In the genomic region with DNA sequence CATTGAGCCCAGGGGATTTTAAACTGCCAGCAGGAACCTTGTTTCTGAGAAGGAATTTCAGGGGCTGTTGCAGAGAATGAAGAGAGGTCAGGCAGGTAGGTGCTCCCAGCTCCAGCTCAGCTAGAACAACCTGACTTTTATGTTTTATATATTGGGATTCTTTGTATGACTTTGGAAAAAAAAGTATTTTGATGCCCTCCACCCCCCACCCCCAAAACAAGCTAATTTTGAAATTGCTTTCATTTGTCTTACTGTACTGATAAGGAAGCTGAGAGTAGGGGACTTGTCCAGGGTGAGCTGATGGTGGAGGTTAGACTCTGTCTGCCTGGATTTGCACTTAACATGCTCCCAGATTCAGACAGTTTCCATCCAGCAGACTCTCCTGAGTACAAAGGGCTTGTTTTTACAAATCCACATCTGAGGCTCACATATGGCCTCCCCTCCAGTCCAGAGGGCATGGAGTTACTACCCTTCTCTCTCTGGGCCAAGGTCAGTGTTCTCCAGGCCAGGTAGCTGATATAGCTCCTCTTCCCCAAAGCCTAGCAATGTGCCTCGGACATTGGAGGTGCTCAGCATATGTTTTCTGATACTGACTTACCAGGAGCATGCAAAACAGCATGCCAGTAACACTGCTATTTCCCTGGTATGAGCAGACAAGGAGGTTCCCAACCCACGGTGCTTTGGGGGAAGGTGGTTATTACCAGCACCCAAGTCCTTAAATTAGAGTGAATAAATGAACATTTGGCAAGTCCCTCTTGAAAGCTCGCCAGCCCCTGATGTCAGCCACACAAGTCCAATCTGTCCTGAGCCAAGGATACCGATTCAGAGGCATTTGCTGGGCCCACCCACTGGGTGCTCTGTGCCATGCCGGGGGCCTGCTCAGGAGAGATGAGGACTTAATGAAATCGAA, we compare ENCODE assay signal across 1 cellular context.
TF ChIP-seq lines count a peak whose summit lies in the region.

No MANE protein-coding gene starts in this region.

TF ChIP-seq in HepG2, 621 proteins besides CTCF, POLR2A, EP300 and RAD21 (continued from another document and continues in another):
- TF ChIP-seq, protein P1, sequence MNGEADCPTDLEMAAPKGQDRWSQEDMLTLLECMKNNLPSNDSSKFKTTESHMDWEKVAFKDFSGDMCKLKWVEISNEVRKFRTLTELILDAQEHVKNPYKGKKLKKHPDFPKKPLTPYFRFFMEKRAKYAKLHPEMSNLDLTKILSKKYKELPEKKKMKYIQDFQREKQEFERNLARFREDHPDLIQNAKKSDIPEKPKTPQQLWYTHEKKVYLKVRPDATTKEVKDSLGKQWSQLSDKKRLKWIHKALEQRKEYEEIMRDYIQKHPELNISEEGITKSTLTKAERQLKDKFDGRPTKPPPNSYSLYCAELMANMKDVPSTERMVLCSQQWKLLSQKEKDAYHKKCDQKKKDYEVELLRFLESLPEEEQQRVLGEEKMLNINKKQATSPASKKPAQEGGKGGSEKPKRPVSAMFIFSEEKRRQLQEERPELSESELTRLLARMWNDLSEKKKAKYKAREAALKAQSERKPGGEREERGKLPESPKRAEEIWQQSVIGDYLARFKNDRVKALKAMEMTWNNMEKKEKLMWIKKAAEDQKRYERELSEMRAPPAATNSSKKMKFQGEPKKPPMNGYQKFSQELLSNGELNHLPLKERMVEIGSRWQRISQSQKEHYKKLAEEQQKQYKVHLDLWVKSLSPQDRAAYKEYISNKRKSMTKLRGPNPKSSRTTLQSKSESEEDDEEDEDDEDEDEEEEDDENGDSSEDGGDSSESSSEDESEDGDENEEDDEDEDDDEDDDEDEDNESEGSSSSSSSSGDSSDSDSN (CRISPR knock-in tag; IDR thresholded peaks at IDR 0.05) = peak; percentile 66
- TF ChIP-seq ATF7-NPFF (CRISPR knock-in tag; IDR thresholded peaks at IDR 0.05; ENCODE audit: low read depth) (peak; percentile 62; the same call in 1 of the 2 replicates), SALL1 (CRISPR knock-in tag; IDR thresholded peaks at IDR 0.05) (peak; percentile 82), NPAS2 (CRISPR knock-in tag; IDR thresholded peaks at IDR 0.05; ENCODE audit: borderline replicate concordance) (no peak), ZNF160 (CRISPR knock-in tag; IDR thresholded peaks at IDR 0.05) (no peak), ZNF547 (CRISPR knock-in tag; IDR thresholded peaks at IDR 0.05) (0 out of 2 replicates have a peak, but pooled peaks have one; percentile 44), MLLT10 (CRISPR knock-in tag; IDR thresholded peaks at IDR 0.05) (no peak), STAG1 (CRISPR knock-in tag; IDR thresholded peaks at IDR 0.05) (no peak), HOXA9 (CRISPR knock-in tag; IDR thresholded peaks at IDR 0.05; ENCODE audit: borderline replicate concordance) (no peak), NR2F2 (IDR thresholded peaks at IDR 0.05; ENCODE audit: borderline replicate concordance, low read depth) (peak; percentile 81), IKZF4 (CRISPR knock-in tag; IDR thresholded peaks at IDR 0.05; ENCODE audit: borderline replicate concordance, low read depth, not compliant biosample characterization) (peak; percentile 52), ZFP82 (CRISPR knock-in tag; IDR thresholded peaks at IDR 0.05; ENCODE audit: borderline replicate concordance) (peak; percentile 42), ZNF7 (CRISPR knock-in tag; IDR thresholded peaks at IDR 0.05) (0 out of 2 replicates have a peak, but pooled peaks have one; percentile 38), FOXO1 (CRISPR knock-in tag; IDR thresholded peaks at IDR 0.05) (peak; percentile 89; the same call in 1 of the 2 replicates), ZNF446 (CRISPR knock-in tag; IDR thresholded peaks at IDR 0.05) (0 out of 2 replicates have a peak, but pooled peaks have one; percentile 39), MEF2D (CRISPR knock-in tag; IDR thresholded peaks at IDR 0.05) (peak; percentile 83; the same call in 1 of the 2 replicates), MIER2 (CRISPR knock-in tag; IDR thresholded peaks at IDR 0.05) (0 out of 2 replicates have a peak, but pooled peaks have one; percentile 28), ZNF619 (CRISPR knock-in tag; IDR thresholded peaks at IDR 0.05) (peak; percentile 68; the same call in 1 of the 2 replicates)
- TF ChIP-seq, protein P2, sequence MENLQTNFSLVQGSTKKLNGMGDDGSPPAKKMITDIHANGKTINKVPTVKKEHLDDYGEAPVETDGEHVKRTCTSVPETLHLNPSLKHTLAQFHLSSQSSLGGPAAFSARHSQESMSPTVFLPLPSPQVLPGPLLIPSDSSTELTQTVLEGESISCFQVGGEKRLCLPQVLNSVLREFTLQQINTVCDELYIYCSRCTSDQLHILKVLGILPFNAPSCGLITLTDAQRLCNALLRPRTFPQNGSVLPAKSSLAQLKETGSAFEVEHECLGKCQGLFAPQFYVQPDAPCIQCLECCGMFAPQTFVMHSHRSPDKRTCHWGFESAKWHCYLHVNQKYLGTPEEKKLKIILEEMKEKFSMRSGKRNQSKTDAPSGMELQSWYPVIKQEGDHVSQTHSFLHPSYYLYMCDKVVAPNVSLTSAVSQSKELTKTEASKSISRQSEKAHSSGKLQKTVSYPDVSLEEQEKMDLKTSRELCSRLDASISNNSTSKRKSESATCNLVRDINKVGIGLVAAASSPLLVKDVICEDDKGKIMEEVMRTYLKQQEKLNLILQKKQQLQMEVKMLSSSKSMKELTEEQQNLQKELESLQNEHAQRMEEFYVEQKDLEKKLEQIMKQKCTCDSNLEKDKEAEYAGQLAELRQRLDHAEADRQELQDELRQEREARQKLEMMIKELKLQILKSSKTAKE (CRISPR knock-in tag; IDR thresholded peaks at IDR 0.05; ENCODE audit: borderline replicate concordance) = peak; percentile 42; the same call in 1 of the 2 replicates
- TF ChIP-seq, protein P3, sequence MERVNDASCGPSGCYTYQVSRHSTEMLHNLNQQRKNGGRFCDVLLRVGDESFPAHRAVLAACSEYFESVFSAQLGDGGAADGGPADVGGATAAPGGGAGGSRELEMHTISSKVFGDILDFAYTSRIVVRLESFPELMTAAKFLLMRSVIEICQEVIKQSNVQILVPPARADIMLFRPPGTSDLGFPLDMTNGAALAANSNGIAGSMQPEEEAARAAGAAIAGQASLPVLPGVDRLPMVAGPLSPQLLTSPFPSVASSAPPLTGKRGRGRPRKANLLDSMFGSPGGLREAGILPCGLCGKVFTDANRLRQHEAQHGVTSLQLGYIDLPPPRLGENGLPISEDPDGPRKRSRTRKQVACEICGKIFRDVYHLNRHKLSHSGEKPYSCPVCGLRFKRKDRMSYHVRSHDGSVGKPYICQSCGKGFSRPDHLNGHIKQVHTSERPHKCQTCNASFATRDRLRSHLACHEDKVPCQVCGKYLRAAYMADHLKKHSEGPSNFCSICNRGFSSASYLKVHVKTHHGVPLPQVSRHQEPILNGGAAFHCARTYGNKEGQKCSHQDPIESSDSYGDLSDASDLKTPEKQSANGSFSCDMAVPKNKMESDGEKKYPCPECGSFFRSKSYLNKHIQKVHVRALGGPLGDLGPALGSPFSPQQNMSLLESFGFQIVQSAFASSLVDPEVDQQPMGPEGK (CRISPR knock-in tag; IDR thresholded peaks at IDR 0.05) = peak; percentile 41
- TF ChIP-seq, protein P4, sequence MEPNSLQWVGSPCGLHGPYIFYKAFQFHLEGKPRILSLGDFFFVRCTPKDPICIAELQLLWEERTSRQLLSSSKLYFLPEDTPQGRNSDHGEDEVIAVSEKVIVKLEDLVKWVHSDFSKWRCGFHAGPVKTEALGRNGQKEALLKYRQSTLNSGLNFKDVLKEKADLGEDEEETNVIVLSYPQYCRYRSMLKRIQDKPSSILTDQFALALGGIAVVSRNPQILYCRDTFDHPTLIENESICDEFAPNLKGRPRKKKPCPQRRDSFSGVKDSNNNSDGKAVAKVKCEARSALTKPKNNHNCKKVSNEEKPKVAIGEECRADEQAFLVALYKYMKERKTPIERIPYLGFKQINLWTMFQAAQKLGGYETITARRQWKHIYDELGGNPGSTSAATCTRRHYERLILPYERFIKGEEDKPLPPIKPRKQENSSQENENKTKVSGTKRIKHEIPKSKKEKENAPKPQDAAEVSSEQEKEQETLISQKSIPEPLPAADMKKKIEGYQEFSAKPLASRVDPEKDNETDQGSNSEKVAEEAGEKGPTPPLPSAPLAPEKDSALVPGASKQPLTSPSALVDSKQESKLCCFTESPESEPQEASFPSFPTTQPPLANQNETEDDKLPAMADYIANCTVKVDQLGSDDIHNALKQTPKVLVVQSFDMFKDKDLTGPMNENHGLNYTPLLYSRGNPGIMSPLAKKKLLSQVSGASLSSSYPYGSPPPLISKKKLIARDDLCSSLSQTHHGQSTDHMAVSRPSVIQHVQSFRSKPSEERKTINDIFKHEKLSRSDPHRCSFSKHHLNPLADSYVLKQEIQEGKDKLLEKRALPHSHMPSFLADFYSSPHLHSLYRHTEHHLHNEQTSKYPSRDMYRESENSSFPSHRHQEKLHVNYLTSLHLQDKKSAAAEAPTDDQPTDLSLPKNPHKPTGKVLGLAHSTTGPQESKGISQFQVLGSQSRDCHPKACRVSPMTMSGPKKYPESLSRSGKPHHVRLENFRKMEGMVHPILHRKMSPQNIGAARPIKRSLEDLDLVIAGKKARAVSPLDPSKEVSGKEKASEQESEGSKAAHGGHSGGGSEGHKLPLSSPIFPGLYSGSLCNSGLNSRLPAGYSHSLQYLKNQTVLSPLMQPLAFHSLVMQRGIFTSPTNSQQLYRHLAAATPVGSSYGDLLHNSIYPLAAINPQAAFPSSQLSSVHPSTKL (CRISPR knock-in tag; IDR thresholded peaks at IDR 0.05) = peak; percentile 81
- TF ChIP-seq, protein P5, sequence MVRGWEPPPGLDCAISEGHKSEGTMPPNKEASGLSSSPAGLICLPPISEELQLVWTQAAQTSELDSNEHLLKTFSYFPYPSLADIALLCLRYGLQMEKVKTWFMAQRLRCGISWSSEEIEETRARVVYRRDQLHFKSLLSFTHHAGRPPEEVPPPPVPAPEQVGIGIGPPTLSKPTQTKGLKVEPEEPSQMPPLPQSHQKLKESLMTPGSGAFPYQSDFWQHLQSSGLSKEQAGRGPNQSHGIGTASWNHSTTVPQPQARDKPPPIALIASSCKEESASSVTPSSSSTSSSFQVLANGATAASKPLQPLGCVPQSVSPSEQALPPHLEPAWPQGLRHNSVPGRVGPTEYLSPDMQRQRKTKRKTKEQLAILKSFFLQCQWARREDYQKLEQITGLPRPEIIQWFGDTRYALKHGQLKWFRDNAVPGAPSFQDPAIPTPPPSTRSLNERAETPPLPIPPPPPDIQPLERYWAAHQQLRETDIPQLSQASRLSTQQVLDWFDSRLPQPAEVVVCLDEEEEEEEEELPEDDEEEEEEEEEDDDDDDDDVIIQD (CRISPR knock-in tag; IDR thresholded peaks at IDR 0.05; ENCODE audit: low read depth) = 0 out of 2 replicates have a peak, but pooled peaks have one; percentile 25
- TF ChIP-seq, protein P6, sequence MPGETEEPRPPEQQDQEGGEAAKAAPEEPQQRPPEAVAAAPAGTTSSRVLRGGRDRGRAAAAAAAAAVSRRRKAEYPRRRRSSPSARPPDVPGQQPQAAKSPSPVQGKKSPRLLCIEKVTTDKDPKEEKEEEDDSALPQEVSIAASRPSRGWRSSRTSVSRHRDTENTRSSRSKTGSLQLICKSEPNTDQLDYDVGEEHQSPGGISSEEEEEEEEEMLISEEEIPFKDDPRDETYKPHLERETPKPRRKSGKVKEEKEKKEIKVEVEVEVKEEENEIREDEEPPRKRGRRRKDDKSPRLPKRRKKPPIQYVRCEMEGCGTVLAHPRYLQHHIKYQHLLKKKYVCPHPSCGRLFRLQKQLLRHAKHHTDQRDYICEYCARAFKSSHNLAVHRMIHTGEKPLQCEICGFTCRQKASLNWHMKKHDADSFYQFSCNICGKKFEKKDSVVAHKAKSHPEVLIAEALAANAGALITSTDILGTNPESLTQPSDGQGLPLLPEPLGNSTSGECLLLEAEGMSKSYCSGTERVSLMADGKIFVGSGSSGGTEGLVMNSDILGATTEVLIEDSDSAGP (CRISPR knock-in tag; IDR thresholded peaks at IDR 0.05; ENCODE audit: borderline replicate concordance) = peak; percentile 30; the same call in 1 of the 2 replicates
- TF ChIP-seq, protein P7, sequence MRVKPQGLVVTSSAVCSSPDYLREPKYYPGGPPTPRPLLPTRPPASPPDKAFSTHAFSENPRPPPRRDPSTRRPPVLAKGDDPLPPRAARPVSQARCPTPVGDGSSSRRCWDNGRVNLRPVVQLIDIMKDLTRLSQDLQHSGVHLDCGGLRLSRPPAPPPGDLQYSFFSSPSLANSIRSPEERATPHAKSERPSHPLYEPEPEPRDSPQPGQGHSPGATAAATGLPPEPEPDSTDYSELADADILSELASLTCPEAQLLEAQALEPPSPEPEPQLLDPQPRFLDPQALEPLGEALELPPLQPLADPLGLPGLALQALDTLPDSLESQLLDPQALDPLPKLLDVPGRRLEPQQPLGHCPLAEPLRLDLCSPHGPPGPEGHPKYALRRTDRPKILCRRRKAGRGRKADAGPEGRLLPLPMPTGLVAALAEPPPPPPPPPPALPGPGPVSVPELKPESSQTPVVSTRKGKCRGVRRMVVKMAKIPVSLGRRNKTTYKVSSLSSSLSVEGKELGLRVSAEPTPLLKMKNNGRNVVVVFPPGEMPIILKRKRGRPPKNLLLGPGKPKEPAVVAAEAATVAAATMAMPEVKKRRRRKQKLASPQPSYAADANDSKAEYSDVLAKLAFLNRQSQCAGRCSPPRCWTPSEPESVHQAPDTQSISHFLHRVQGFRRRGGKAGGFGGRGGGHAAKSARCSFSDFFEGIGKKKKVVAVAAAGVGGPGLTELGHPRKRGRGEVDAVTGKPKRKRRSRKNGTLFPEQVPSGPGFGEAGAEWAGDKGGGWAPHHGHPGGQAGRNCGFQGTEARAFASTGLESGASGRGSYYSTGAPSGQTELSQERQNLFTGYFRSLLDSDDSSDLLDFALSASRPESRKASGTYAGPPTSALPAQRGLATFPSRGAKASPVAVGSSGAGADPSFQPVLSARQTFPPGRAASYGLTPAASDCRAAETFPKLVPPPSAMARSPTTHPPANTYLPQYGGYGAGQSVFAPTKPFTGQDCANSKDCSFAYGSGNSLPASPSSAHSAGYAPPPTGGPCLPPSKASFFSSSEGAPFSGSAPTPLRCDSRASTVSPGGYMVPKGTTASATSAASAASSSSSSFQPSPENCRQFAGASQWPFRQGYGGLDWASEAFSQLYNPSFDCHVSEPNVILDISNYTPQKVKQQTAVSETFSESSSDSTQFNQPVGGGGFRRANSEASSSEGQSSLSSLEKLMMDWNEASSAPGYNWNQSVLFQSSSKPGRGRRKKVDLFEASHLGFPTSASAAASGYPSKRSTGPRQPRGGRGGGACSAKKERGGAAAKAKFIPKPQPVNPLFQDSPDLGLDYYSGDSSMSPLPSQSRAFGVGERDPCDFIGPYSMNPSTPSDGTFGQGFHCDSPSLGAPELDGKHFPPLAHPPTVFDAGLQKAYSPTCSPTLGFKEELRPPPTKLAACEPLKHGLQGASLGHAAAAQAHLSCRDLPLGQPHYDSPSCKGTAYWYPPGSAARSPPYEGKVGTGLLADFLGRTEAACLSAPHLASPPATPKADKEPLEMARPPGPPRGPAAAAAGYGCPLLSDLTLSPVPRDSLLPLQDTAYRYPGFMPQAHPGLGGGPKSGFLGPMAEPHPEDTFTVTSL (CRISPR knock-in tag; IDR thresholded peaks at IDR 0.05; ENCODE audit: borderline replicate concordance) = 0 out of 2 replicates have a peak, but pooled peaks have one; percentile 11
- TF ChIP-seq, protein P8, sequence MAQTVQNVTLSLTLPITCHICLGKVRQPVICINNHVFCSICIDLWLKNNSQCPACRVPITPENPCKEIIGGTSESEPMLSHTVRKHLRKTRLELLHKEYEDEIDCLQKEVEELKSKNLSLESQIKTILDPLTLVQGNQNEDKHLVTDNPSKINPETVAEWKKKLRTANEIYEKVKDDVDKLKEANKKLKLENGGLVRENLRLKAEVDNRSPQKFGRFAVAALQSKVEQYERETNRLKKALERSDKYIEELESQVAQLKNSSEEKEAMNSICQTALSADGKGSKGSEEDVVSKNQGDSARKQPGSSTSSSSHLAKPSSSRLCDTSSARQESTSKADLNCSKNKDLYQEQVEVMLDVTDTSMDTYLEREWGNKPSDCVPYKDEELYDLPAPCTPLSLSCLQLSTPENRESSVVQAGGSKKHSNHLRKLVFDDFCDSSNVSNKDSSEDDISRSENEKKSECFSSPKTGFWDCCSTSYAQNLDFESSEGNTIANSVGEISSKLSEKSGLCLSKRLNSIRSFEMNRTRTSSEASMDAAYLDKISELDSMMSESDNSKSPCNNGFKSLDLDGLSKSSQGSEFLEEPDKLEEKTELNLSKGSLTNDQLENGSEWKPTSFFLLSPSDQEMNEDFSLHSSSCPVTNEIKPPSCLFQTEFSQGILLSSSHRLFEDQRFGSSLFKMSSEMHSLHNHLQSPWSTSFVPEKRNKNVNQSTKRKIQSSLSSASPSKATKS (CRISPR knock-in tag; IDR thresholded peaks at IDR 0.05) = no peak
